16 cellular contexts compared by ENCODE assay signal in genomic region chr7:103811315-103811714, GRCh38.
"Had no signal": no experiment of that assay in that cellular context is flagged by ENCODE, and none has a peak within 500 bp of the region (broad histone marks: within the 10 kb centered on the region; RNA-seq: fewer than 3 reads in every experiment).

No MANE protein-coding gene starts in this region.

- H3K4me1 ChIP-seq: breast epithelium, thyroid gland had no signal

- H3K4me3 Mint-ChIP-seq: activated B cell treated with CpG ODN at 0.5 μM for 24 hours; activated CD4-positive, alpha-beta memory T cell treated with anti-CD3 and anti-CD28 coated beads for 36 hours; activated naive CD8-positive, alpha-beta T cell treated with anti-CD3 and anti-CD28 coated beads, Interleukin-2, amount 50 U/mL, for 24 hours; activated T-helper 17 cell treated with anti-CD3 and anti-CD28 coated beads, Interleukin-2, amount 50 U/mL, for 72 hours; natural killer cell treated with Interleukin-12 subunit alpha and Interleukin-12 subunit beta and Interleukin-15 and Interleukin-18, amount 100 ng/mL, for 72 hours had no signal

- DNase-seq: activated B cell treated with CpG ODN at 0.5 μM for 24 hours; activated CD4-positive, alpha-beta memory T cell treated with anti-CD3 and anti-CD28 coated beads for 36 hours; activated CD4-positive, alpha-beta T cell treated with anti-CD3 and anti-CD28 coated beads for 4 hours; activated naive CD4-positive, alpha-beta T cell; activated naive CD8-positive, alpha-beta T cell treated with anti-CD3 and anti-CD28 coated beads, Interleukin-2, amount 50 U/mL, for 24 hours; aorta; dermis blood vessel endothelial cell; effector memory CD4-positive, alpha-beta T cell; foreskin fibroblast; stimulated activated CD4-positive, alpha-beta T cell treated with anti-CD3 and anti-CD28 coated beads, Interleukin-2, amount 100 ng/mL, for 24 hours; stimulated activated naive CD4-positive, alpha-beta T cell treated with Interleukin-2 at 50 U/mL for 16 hours; SW 1271; thyroid gland had no signal

- H3K36me3 Mint-ChIP-seq: activated CD4-positive, alpha-beta memory T cell treated with anti-CD3 and anti-CD28 coated beads for 36 hours; natural killer cell treated with Interleukin-12 subunit alpha and Interleukin-12 subunit beta and Interleukin-15 and Interleukin-18, amount 100 ng/mL, for 72 hours had no signal

- H3K27ac ChIP-seq: breast epithelium, thyroid gland had no signal

- H3K36me3 ChIP-seq: breast epithelium, thyroid gland had no signal

- ATAC-seq: activated naive CD8-positive, alpha-beta T cell treated with anti-CD3 and anti-CD28 coated beads, Interleukin-2, amount 50 U/mL, for 24 hours; activated T-helper 17 cell treated with anti-CD3 and anti-CD28 coated beads, Interleukin-2, amount 50 U/mL, for 72 hours; natural killer cell treated with Interleukin-12 subunit alpha and Interleukin-12 subunit beta and Interleukin-15 and Interleukin-18, amount 100 ng/mL, for 72 hours had no signal

- H3K27me3 ChIP-seq: breast epithelium, thyroid gland had no signal

- H3K9me3 ChIP-seq: breast epithelium, thyroid gland had no signal

- H3K27ac Mint-ChIP-seq: activated B cell treated with CpG ODN at 0.5 μM for 24 hours; activated CD4-positive, alpha-beta memory T cell treated with anti-CD3 and anti-CD28 coated beads for 36 hours; activated naive CD8-positive, alpha-beta T cell treated with anti-CD3 and anti-CD28 coated beads, Interleukin-2, amount 50 U/mL, for 24 hours; activated T-helper 17 cell treated with anti-CD3 and anti-CD28 coated beads, Interleukin-2, amount 50 U/mL, for 72 hours; natural killer cell treated with Interleukin-12 subunit alpha and Interleukin-12 subunit beta and Interleukin-15 and Interleukin-18, amount 100 ng/mL, for 72 hours had no signal

- H3K9me3 Mint-ChIP-seq: activated CD4-positive, alpha-beta memory T cell treated with anti-CD3 and anti-CD28 coated beads for 36 hours; activated naive CD8-positive, alpha-beta T cell treated with anti-CD3 and anti-CD28 coated beads, Interleukin-2, amount 50 U/mL, for 24 hours; activated T-helper 17 cell treated with anti-CD3 and anti-CD28 coated beads, Interleukin-2, amount 50 U/mL, for 72 hours had no signal

- H3K27me3 Mint-ChIP-seq: activated B cell treated with CpG ODN at 0.5 μM for 24 hours; activated CD4-positive, alpha-beta memory T cell treated with anti-CD3 and anti-CD28 coated beads for 36 hours; activated naive CD8-positive, alpha-beta T cell treated with anti-CD3 and anti-CD28 coated beads, Interleukin-2, amount 50 U/mL, for 24 hours; activated T-helper 17 cell treated with anti-CD3 and anti-CD28 coated beads, Interleukin-2, amount 50 U/mL, for 72 hours; natural killer cell treated with Interleukin-12 subunit alpha and Interleukin-12 subunit beta and Interleukin-15 and Interleukin-18, amount 100 ng/mL, for 72 hours had no signal

- H3K4me3 ChIP-seq: thyroid gland had no signal
